8 cellular contexts compared by ENCODE assay signal in the genomic region with DNA sequence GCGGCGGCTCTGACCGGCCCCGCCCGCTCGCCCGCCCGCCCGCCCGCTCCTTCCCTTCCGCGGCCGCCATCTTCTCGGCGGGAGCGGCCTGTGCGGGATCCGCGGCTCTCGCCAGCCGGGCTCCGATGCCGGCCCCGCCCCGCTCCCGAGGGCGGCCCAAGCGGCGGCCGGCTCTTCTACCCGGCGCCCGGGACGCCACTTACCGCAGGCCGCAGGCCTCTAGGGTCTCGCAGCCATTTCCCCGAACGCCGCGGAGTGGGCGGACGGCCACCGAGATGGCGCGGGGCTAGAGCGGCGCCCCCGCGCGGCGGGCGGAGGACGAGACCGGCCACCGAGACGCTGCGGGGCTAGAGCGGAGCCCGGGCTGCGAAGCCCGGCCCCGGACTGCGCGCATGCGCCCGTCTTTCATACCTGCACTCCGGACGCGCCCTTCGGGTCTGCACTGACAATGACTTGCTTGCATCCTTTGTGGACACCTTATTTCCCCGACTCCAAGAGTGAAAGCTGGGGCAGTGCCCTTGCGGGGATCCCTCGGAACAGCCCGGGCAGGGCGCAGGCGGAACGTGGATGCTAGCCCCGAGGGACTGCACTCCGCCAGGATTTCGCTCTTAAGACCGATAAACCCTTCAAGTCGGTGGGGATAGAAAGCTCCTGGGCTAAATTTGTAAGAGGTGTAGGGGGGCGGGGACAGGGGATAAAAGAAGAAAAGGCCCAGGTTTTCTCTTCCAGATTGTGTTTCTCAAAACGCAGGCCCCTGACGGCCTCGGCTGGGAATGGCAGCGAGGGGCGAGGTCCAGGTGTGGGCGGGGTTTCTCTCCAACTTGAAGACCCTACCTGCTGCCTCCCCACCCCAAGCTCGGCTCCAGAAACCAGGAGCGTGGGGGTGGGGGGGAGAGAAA. TPM values are rescaled to one million over a fixed set of nuclear protein-coding genes. Genes with fewer than 3 reads are reported as not detected.
DNase-seq lines count a peak whose midpoint lies in the region; ATAC-seq and TF ChIP-seq lines count a peak whose summit lies in the region.

TSS of gene DIDO1 (minus strand) at position 277 of the 899 bp plus-strand sequence.

- H3K9me3 Mint-ChIP-seq in activated CD4-positive, alpha-beta T cell treated with anti-CD3 and anti-CD28 coated beads, Interleukin-2, amount 10 ng/mL, durations not matched to agents 24 days and 14 days = no peaks in the 10 kb centered on the region
- no peaks in the 10 kb centered on the region for H3K9me3 Mint-ChIP-seq in dendritic cell treated with granulocyte-macrophage colony-stimulating factor and Interleukin-4, amounts not matched to agents 40 ng/mL and 50 ng/mL, for 4 days

- H3K27me3 ChIP-seq in BE2C = no peaks in the 10 kb centered on the region
- no peaks in the 10 kb centered on the region for H3K27me3 ChIP-seq in liver (ENCODE audit: control insufficient read depth in 4 of 4, insufficient read depth in 4 of 4, low read length in 3 of 4)

- H3K27me3 Mint-ChIP-seq in activated CD4-positive, alpha-beta T cell treated with anti-CD3 and anti-CD28 coated beads, Interleukin-2, amount 10 ng/mL, durations not matched to agents 24 days and 14 days = no peaks in the 10 kb centered on the region
- no peaks in the 10 kb centered on the region for H3K27me3 Mint-ChIP-seq in dendritic cell treated with granulocyte-macrophage colony-stimulating factor and Interleukin-4, amounts not matched to agents 40 ng/mL and 50 ng/mL, for 4 days

- H3K9me3 ChIP-seq in BE2C (no peaks in the 10 kb centered on the region), liver (ENCODE audit: control insufficient read depth in 4 of 4, low read length in 3 of 4) (no peaks in the 10 kb centered on the region)

- peak within 1 kb of the TSS; percentile 97 to 99 for H3K9ac ChIP-seq in liver (ENCODE audit: low read depth in 1 of 2, low read length in 2 of 2)

- H3K4me1 ChIP-seq in BE2C = peaks cover 11% of the 10 kb centered on the region; the same call in 1 of the 2 replicates
- peaks cover 28 to 71% (median 63%) of the 10 kb centered on the region in 4 donors for H3K4me1 ChIP-seq in liver (ENCODE audit: control insufficient read depth in 4 of 4, insufficient read depth in 4 of 4, low read length in 3 of 4)

- H3K27ac Mint-ChIP-seq in activated CD4-positive, alpha-beta T cell treated with anti-CD3 and anti-CD28 coated beads, Interleukin-2, amount 10 ng/mL, durations not matched to agents 24 days and 14 days = peak within 1 kb of the TSS; percentile 96
- H3K27ac Mint-ChIP-seq in dendritic cell treated with granulocyte-macrophage colony-stimulating factor and Interleukin-4, amounts not matched to agents 40 ng/mL and 50 ng/mL, for 4 days = peak within 1 kb of the TSS; percentile 94

- TF ChIP-seq CTCF in BE2C (IDR thresholded peaks at IDR 0.05; ENCODE audit: low read depth, low read length) (peak; percentile 52), liver (IDR thresholded peaks at IDR 0.05; ENCODE audit: low read depth, low read length, missing input control) (peak; percentile 60)

- intact Hi-C loops in activated CD4-positive, alpha-beta T cell treated with anti-CD3 and anti-CD28 coated beads, Interleukin-2, amount 10 ng/mL, durations not matched to agents 24 days and 14 days (cut with micrococcal nuclease) = no loop called here
- intact Hi-C loops in dendritic cell treated with granulocyte-macrophage colony-stimulating factor and Interleukin-4, amounts not matched to agents 40 ng/mL and 50 ng/mL, for 4 days (cut with micrococcal nuclease) = no loop called here

- H3K36me3 ChIP-seq in BE2C (0 out of 2 replicates have a peak, but pooled peaks cover 5% of the 10 kb centered on the region), liver (ENCODE audit: control insufficient read depth in 4 of 4, insufficient read depth in 3 of 4, low read depth in 1 of 4, low read length in 3 of 4) (no peaks in the 10 kb centered on the region)

- H3K4me3 ChIP-seq in BE2C (ENCODE audit: low read depth, low read length) = peak within 1 kb of the TSS; percentile 97
- peak within 1 kb of the TSS; percentile 92 for H3K4me3 ChIP-seq in liver (ENCODE audit: low read depth in 1 of 3, low read length in 3 of 3)

- H3K4me1 Mint-ChIP-seq in activated CD4-positive, alpha-beta T cell treated with anti-CD3 and anti-CD28 coated beads, Interleukin-2, amount 10 ng/mL, durations not matched to agents 24 days and 14 days = peaks cover 56% of the 10 kb centered on the region
- peaks cover 69% of the 10 kb centered on the region for H3K4me1 Mint-ChIP-seq in dendritic cell treated with granulocyte-macrophage colony-stimulating factor and Interleukin-4, amounts not matched to agents 40 ng/mL and 50 ng/mL, for 4 days (ENCODE audit: low read depth)

- 3% methylated on average over 92 of the region's 92 CpGs for WGBS in liver

- peak; percentile 67 for ATAC-seq in HG03439 (IDR thresholded peaks at IDR 0.05; ENCODE audit: unreplicated experiment)

- DNase-seq in BE2C = peak; percentile 92
- DNase-seq in GM19238 (ENCODE audit: insufficient read length, low spot score) = peak; percentile 96
- peak; percentile 36 for DNase-seq in NCI-H524 treated with DMSO at 0.1 percent for 48 hours (lab: John Stamatoyannopoulos, UW)
- DNase-seq in activated CD4-positive, alpha-beta T cell treated with anti-CD3 and anti-CD28 coated beads, Interleukin-2, amount 10 ng/mL, durations not matched to agents 24 days and 14 days = peak; percentile 97
- peak; percentile 91 for DNase-seq in stimulated activated CD4-positive, alpha-beta T cell treated with anti-CD3 and anti-CD28 coated beads, Interleukin-4, amount 100 ng/mL, for 24 hours

- H3K36me3 Mint-ChIP-seq in activated CD4-positive, alpha-beta T cell treated with anti-CD3 and anti-CD28 coated beads, Interleukin-2, amount 10 ng/mL, durations not matched to agents 24 days and 14 days (ENCODE audit: low read depth) = peaks cover 12% of the 10 kb centered on the region
- peaks cover 27% of the 10 kb centered on the region for H3K36me3 Mint-ChIP-seq in dendritic cell treated with granulocyte-macrophage colony-stimulating factor and Interleukin-4, amounts not matched to agents 40 ng/mL and 50 ng/mL, for 4 days (ENCODE audit: low read depth)

- H3K4me3 Mint-ChIP-seq in activated CD4-positive, alpha-beta T cell treated with anti-CD3 and anti-CD28 coated beads, Interleukin-2, amount 10 ng/mL, durations not matched to agents 24 days and 14 days = peak within 1 kb of the TSS; percentile 85
- H3K4me3 Mint-ChIP-seq in dendritic cell treated with granulocyte-macrophage colony-stimulating factor and Interleukin-4, amounts not matched to agents 40 ng/mL and 50 ng/mL, for 4 days = peak within 1 kb of the TSS; percentile 93

- H3K27ac ChIP-seq in liver (ENCODE audit: low read depth in 1 of 2, low read length in 2 of 2) = peak within 1 kb of the TSS; percentile 98 to 99

- peak in 1 of 2 donors; percentile 31 for TF ChIP-seq RAD21 in liver (IDR thresholded peaks at IDR 0.05)

TF ChIP-seq in liver, 16 proteins besides CTCF, POLR2A, EP300 and RAD21 (continues in another document):
- TF ChIP-seq YY1 (IDR thresholded peaks at IDR 0.05) = peak; percentile 50
- TF ChIP-seq ZBTB33 (IDR thresholded peaks at IDR 0.05) = no peak
- no peak for TF ChIP-seq TAF1 (conservative IDR thresholded peaks at IDR 0.05)
- no peak for TF ChIP-seq MAX (IDR thresholded peaks at IDR 0.05)
- TF ChIP-seq RXRA (IDR thresholded peaks at IDR 0.05) = no peak
- TF ChIP-seq EGR1 (IDR thresholded peaks at IDR 0.05; ENCODE audit: low read depth in 2 of 2) = peak in 1 of 2 donors; percentile 64

RNA-seq across cellular contexts. Expression of gene DIDO1, which starts in this region (rescaled TPM):
- polyA plus RNA-seq in BE2C (2012; ENCODE audit: insufficient read depth, insufficient read length, low read depth) = 78.2 TPM
- total RNA-seq in activated CD4-positive, alpha-beta T cell treated with anti-CD3 and anti-CD28 coated beads, Interleukin-2, amount 10 ng/mL, durations not matched to agents 24 days and 14 days = 58.5 and 61.2 TPM in 2 replicates
- total RNA-seq in liver = 10 to 100 TPM; 24.0 to 43.1 TPM
- polyA plus RNA-seq in liver = 10 to 100 TPM; 10.1 to 10.8 TPM

Comparison
In these comparisons a context has a peak if more than half of its experiments do, and no peak if none do; other contexts are left out.
1. Peak in every context shown above with its lines: DNase-seq, ATAC-seq, H3K4me3 ChIP-seq and H3K27ac ChIP-seq.
2. DNase-seq: peak in every context shown above with its lines; median percentile 97 in activated CD4-positive, alpha-beta T cell treated with anti-CD3 and anti-CD28 coated beads, Interleukin-2, amount 10 ng/mL, durations not matched to agents 24 days and 14 days; 96 in GM19238; 92 in BE2C; 91 in stimulated activated CD4-positive, alpha-beta T cell treated with anti-CD3 and anti-CD28 coated beads, Interleukin-4, amount 100 ng/mL, for 24 hours; 36 in NCI-H524 treated with DMSO at 0.1 percent for 48 hours.